In genomic region chr11:63489879-63490278, GRCh38 we compare ENCODE assay signal across 13 cellular contexts. TPM values are rescaled to one million over a fixed set of nuclear protein-coding genes. Genes with fewer than 3 reads are reported as not detected.
DNase-seq lines count a peak whose midpoint lies in the region; ATAC-seq and TF ChIP-seq lines count a peak whose summit lies in the region.
"Had no signal": no experiment of that assay in that cellular context is flagged by ENCODE, and none has a peak within 500 bp of the region (broad histone marks: within the 10 kb centered on the region; RNA-seq: fewer than 3 reads in every experiment).

No MANE protein-coding gene starts in this region.

- TF ChIP-seq POLR2A in transverse colon (IDR thresholded peaks at IDR 0.05) = no peak

- H4K91ac ChIP-seq in mesenchymal stem cell (ENCODE audit: low read length) = no peak overlapping the region

- H3K27ac ChIP-seq in mesenchymal stem cell (ENCODE audit: low read length, poor library complexity, severe bottlenecking) = peak overlapping the region; percentile 18
- H3K27ac ChIP-seq in transverse colon = peak overlapping the region; percentile 60 to 82 (median 67)

- peaks cover 8% of the 10 kb centered on the region in 2 donors for H3K36me3 Mint-ChIP-seq in activated T-cell treated with anti-CD3 and anti-CD28 coated beads, Interleukin-2, amount 50 U/mL, for 72 hours (ENCODE audit: insufficient read depth in 2 of 2)
- no peaks in the 10 kb centered on the region for H3K36me3 Mint-ChIP-seq in central memory CD8-positive, alpha-beta T cell (ENCODE audit: insufficient read depth)

- peaks cover 11% of the 10 kb centered on the region for H3K4me1 ChIP-seq in mesenchymal stem cell (ENCODE audit: control insufficient read depth, insufficient read depth, low read depth, low read length)
- H3K4me1 ChIP-seq in transverse colon = peaks cover 5 to 17% (median 10%) of the 10 kb centered on the region in 4 donors

- H3K27ac Mint-ChIP-seq in activated T-cell treated with anti-CD3 and anti-CD28 coated beads, Interleukin-2, amount 50 U/mL, for 72 hours = no peak overlapping the region
- H3K27ac Mint-ChIP-seq in central memory CD8-positive, alpha-beta T cell (ENCODE audit: low read depth) = peak overlapping the region; percentile 24

- ATAC-seq in activated T-cell treated with anti-CD3 and anti-CD28 coated beads, Interleukin-2, amount 50 U/mL, for 72 hours (replicated peaks in 1 of 2) = no peak
- ATAC-seq in central memory CD8-positive, alpha-beta T cell (replicated peaks; ENCODE audit: extremely low read depth, poor library complexity, severe bottlenecking) = no peak
- ATAC-seq in HG03432 (IDR thresholded peaks at IDR 0.05; ENCODE audit: unreplicated experiment) = no peak

- TF ChIP-seq EP300 in transverse colon (IDR thresholded peaks at IDR 0.05; ENCODE audit: low read depth) = no peak

- no peak overlapping the region for H4K8ac ChIP-seq in mesenchymal stem cell (ENCODE audit: low read length)

- no peak overlapping the region for H2BK15ac ChIP-seq in mesenchymal stem cell (ENCODE audit: low read depth, poor library complexity, severe bottlenecking)

- peaks cover 16% of the 10 kb centered on the region for H3K4me1 Mint-ChIP-seq in activated T-cell treated with anti-CD3 and anti-CD28 coated beads, Interleukin-2, amount 50 U/mL, for 72 hours (ENCODE audit: low read depth)
- H3K4me1 Mint-ChIP-seq in central memory CD8-positive, alpha-beta T cell = peaks cover 14% of the 10 kb centered on the region

- TF ChIP-seq CTCF in transverse colon (IDR thresholded peaks at IDR 0.05) = no peak

- H3K79me1 ChIP-seq in mesenchymal stem cell (replicated peaks; ENCODE audit: low read length, poor library complexity, severe bottlenecking) = no peaks in the 10 kb centered on the region

- no peak overlapping the region for H3K14ac ChIP-seq in mesenchymal stem cell (ENCODE audit: low read length in 2 of 2)

- no peak overlapping the region for H2AFZ ChIP-seq in mesenchymal stem cell (ENCODE audit: low read depth, low read length)

- no peak overlapping the region for H3K4me2 ChIP-seq in mesenchymal stem cell (ENCODE audit: low read length, poor library complexity, severe bottlenecking)

- H3K23ac ChIP-seq in mesenchymal stem cell (ENCODE audit: low read length in 2 of 2) = no peak overlapping the region

- H3K27me3 ChIP-seq in mesenchymal stem cell (ENCODE audit: control insufficient read depth in 1 of 2, insufficient read depth in 1 of 2, low read length in 2 of 2) (no peaks in the 10 kb centered on the region), transverse colon (peaks cover 46% of the 10 kb centered on the region)

- H3K27me3 Mint-ChIP-seq in activated T-cell treated with anti-CD3 and anti-CD28 coated beads, Interleukin-2, amount 50 U/mL, for 72 hours (ENCODE audit: low read depth) = peaks cover 45% of the 10 kb centered on the region
- H3K27me3 Mint-ChIP-seq in central memory CD8-positive, alpha-beta T cell = no peaks in the 10 kb centered on the region

- H2BK12ac ChIP-seq in mesenchymal stem cell (ENCODE audit: low read length in 2 of 2) = no peak overlapping the region

- H3K9me3 ChIP-seq in mesenchymal stem cell (ENCODE audit: control insufficient read depth, low read length) = peaks cover 15% of the 10 kb centered on the region
- H3K9me3 ChIP-seq in transverse colon = peaks cover 12 to 15% of the 10 kb centered on the region in 2 donors

- 39% methylated on average over 3 of the region's 3 CpGs for WGBS in mesenchymal stem cell
- 67% methylated on average over 3 of the region's 3 CpGs; no CpG with 5 or more reads in 1 of the 2 donors for WGBS in transverse colon (ENCODE audit: low coverage in 1 of 2), 2 donors

- H3K4ac ChIP-seq in mesenchymal stem cell (ENCODE audit: low read depth in 1 of 2, low read length in 2 of 2) = no peak overlapping the region

- H2AK5ac ChIP-seq in mesenchymal stem cell (ENCODE audit: low read length, severe bottlenecking) = no peak overlapping the region

- peak overlapping the region; percentile 43 to 56 for H3K4me3 Mint-ChIP-seq in activated T-cell treated with anti-CD3 and anti-CD28 coated beads, Interleukin-2, amount 50 U/mL, for 72 hours
- H3K4me3 Mint-ChIP-seq in central memory CD8-positive, alpha-beta T cell = peak overlapping the region; percentile 79

- H3K4me3 ChIP-seq in mesenchymal stem cell (ENCODE audit: insufficient read depth in 1 of 2, low read depth in 1 of 2, low read length in 2 of 2) (peak overlapping the region in 1 of 2 experiments; percentile 74), transverse colon (no peak overlapping the region)

- no peak overlapping the region for H2BK120ac ChIP-seq in mesenchymal stem cell (ENCODE audit: low read depth, low read length)

- intact Hi-C loops in transverse colon (cut with DNase I; ENCODE audit: low total_unique reads) = no loop called here

- in situ Hi-C loops in transverse colon (cut with MboI; ENCODE audit: low pct_ligation_motif_present in 1 of 4, low pct_unique_long_range_greater_than_20kb in 1 of 4, low sequenced_read_pairs in 3 of 4) = loop anchor here in 2 of 4 donors (10.0 to 25.0 kb wide), 2 partner anchors 145 to 247 kb away; no protein-coding TSS in a partner anchor

- H3K9me3 Mint-ChIP-seq in activated T-cell treated with anti-CD3 and anti-CD28 coated beads, Interleukin-2, amount 50 U/mL, for 72 hours = peaks cover 5 to 7% of the 10 kb centered on the region in 2 donors
- no peaks in the 10 kb centered on the region for H3K9me3 Mint-ChIP-seq in central memory CD8-positive, alpha-beta T cell

- no peaks in the 10 kb centered on the region for H3K36me3 ChIP-seq in mesenchymal stem cell (ENCODE audit: control insufficient read depth in 1 of 2, insufficient read depth in 2 of 2, low read depth in 1 of 2, low read length in 2 of 2)
- H3K36me3 ChIP-seq in transverse colon = no peaks in the 10 kb centered on the region

- no peak overlapping the region for H3K9ac ChIP-seq in mesenchymal stem cell (ENCODE audit: low read length)

- DNase-seq in activated T-cell treated with anti-CD3 and anti-CD28 coated beads, Interleukin-2, amount 50 U/mL, for 72 hours = no peak
- no peak for DNase-seq in activated T-cell treated with anti-CD3 and anti-CD28 coated beads, Interleukin-2, amount 50 U/mL, for 48 hours
- DNase-seq in central memory CD8-positive, alpha-beta T cell (ENCODE audit: low spot score in 2 of 2) = no peak
- no peak for DNase-seq in mesenchymal stem cell
- DNase-seq in transverse colon = no peak
- DNase-seq in NCI-H2227 treated with DMSO at 0.1 percent for 48 hours (lab: John Stamatoyannopoulos, UW) = no peak
- DNase-seq in mucosa of gallbladder (ENCODE audit: low spot score) = no peak
- DNase-seq: activated CD4-positive, alpha-beta T cell treated with anti-CD3 and anti-CD28 coated beads, Interleukin-2, amount 50 U/mL, for 4 hours; kidney had no signal

- no peak overlapping the region for H2BK5ac ChIP-seq in mesenchymal stem cell (ENCODE audit: low read depth, low read length, poor library complexity, severe bottlenecking)

- H3K18ac ChIP-seq in mesenchymal stem cell (ENCODE audit: low read depth in 1 of 2, low read length in 2 of 2) = no peak overlapping the region

RNA-seq across cellular contexts. Expression of gene PLAAT5, which starts 1.1 kb away (rescaled TPM):
- total RNA-seq in activated T-cell treated with anti-CD3 and anti-CD28 coated beads, Interleukin-2, amount 50 U/mL, for 72 hours = 1 to 10 TPM; 1.7 to 2.8 TPM
- not detected for polyA plus RNA-seq in mesenchymal stem cell (2013, experiment 1 of 2)
- polyA plus RNA-seq in mesenchymal stem cell (2013, experiment 2 of 2) = not detected
- total RNA-seq in transverse colon = 1 to 10 TPM in 1 of 4 donors, under 1 TPM in 1, not detected in 2; 0.79 to 1.4 TPM
- total RNA-seq in mucosa of gallbladder = 1.7 TPM
- total RNA-seq: OCI-LY7 had no signal
- polyA plus RNA-seq: AG04450 had no signal

RNA-seq across cellular contexts. Expression of gene LGALS12, which starts 16.0 kb away (rescaled TPM):
- under 1 TPM; 0.37 to 0.38 TPM for total RNA-seq in activated T-cell treated with anti-CD3 and anti-CD28 coated beads, Interleukin-2, amount 50 U/mL, for 72 hours
- not detected for polyA plus RNA-seq in mesenchymal stem cell (2013, experiment 1 of 2)
- polyA plus RNA-seq in mesenchymal stem cell (2013, experiment 2 of 2) = not detected
- total RNA-seq in transverse colon (under 1 TPM in 1 of 4 donors, not detected in 3; 0.64 TPM), mucosa of gallbladder (0.26 TPM)
- total RNA-seq: cerebellum, OCI-LY7 had no signal
- polyA plus RNA-seq: AG04450 had no signal

RNA-seq across cellular contexts. Expression of gene PLAAT4, which starts 46.7 kb away (rescaled TPM):
- total RNA-seq in activated T-cell treated with anti-CD3 and anti-CD28 coated beads, Interleukin-2, amount 50 U/mL, for 72 hours = 100 to 1,000 TPM in 1 of 2 donors, 10 to 100 TPM in 1; 60.6 to 101 TPM
- polyA plus RNA-seq in mesenchymal stem cell (2013, experiment 1 of 2) = 13.1 TPM
- polyA plus RNA-seq in mesenchymal stem cell (2013, experiment 2 of 2) = 14.3 TPM
- total RNA-seq in transverse colon (10 to 100 TPM; 35.4 to 78.6 (median 40.7) TPM), mucosa of gallbladder (87.0 TPM)
